ENCODE assay signal across 1 cellular context in the genomic region with DNA sequence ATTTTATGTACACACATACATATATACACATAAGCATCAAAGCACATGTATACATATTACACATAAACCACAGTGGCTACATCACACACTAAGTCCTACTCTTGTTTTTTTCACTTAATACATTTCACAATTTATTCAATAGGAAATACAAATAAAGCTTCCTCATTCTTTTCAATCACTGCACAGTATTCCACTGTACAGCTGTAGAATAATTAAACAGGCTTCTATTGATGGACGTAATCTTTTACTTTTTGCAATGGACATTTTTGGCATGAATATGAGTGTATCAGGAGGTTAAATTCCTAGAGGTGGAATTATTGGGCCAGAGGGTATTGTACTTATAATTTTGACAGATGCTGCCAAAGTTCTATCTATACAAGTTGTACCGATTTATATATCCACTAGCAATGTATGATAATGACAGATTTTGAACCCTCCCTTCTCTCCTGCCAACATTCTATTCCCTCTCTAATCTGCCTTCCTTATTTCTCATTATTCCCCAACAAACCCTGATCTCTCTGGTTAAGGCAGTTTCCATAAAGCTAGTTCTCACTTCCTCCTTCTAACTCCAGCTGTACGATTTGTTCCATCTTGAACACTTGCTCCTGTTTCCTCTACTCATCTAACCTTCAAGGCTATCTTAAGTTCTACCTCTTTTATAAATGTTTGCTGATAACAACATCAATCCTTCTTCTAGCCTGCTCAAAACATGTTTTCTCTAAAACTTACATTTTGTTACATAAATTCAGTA.
TF ChIP-seq lines count a peak whose summit lies in the region.

No MANE protein-coding gene starts in this region.

TF ChIP-seq in K562, 482 proteins besides CTCF, POLR2A, EP300 and RAD21:
- TF ChIP-seq GABPB1 (CRISPR knock-in tag; IDR thresholded peaks at IDR 0.05) (no peak), SPI1 (IDR thresholded peaks at IDR 0.05; ENCODE audit: borderline replicate concordance, low read depth, low read length) (peak; percentile 48; the same call in 1 of the 2 replicates)
